Comparison of ENCODE assay signal across 1 cellular context in the genomic region with DNA sequence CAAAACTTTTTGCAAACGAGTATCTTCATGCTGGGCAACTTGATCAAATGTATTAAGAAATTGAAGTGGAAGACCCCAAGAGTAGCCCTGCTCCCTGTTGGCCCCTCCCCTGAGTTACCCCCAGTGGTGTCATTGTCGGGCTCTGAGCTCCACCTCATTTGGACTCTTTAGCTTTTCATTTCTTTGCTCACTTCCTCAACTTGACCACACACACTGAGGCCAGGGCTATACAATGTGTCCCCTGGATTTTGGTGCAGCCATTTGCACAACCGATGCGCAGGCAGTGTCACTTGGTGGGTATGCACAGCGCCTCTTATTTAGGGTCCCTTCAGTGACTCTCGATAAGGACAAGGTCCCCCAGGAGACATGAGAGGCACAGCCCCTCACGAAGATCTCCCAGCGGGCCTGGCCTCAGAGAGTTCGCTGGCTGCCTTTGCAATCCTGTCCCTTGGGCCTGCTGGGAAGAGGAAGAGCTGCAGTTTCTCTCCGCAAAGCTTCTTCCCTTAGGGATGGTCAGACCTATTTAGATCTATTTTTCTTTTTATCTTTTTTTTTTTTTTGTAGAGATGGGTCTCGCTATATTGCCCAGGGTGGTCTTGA.
TF ChIP-seq lines count a peak whose summit lies in the region.

No MANE protein-coding gene starts in this region.

TF ChIP-seq in K562, 482 proteins besides CTCF, POLR2A, EP300 and RAD21:
- 0 out of 2 replicates have a peak, but pooled peaks have one; percentile 24 for TF ChIP-seq SPI1 (IDR thresholded peaks at IDR 0.05; ENCODE audit: borderline replicate concordance, low read depth, low read length)
- TF ChIP-seq, protein P1, sequence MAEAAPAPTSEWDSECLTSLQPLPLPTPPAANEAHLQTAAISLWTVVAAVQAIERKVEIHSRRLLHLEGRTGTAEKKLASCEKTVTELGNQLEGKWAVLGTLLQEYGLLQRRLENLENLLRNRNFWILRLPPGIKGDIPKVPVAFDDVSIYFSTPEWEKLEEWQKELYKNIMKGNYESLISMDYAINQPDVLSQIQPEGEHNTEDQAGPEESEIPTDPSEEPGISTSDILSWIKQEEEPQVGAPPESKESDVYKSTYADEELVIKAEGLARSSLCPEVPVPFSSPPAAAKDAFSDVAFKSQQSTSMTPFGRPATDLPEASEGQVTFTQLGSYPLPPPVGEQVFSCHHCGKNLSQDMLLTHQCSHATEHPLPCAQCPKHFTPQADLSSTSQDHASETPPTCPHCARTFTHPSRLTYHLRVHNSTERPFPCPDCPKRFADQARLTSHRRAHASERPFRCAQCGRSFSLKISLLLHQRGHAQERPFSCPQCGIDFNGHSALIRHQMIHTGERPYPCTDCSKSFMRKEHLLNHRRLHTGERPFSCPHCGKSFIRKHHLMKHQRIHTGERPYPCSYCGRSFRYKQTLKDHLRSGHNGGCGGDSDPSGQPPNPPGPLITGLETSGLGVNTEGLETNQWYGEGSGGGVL (CRISPR knock-in tag; IDR thresholded peaks at IDR 0.05): no peak
